2 cellular contexts compared by ENCODE assay signal in the genomic region with DNA sequence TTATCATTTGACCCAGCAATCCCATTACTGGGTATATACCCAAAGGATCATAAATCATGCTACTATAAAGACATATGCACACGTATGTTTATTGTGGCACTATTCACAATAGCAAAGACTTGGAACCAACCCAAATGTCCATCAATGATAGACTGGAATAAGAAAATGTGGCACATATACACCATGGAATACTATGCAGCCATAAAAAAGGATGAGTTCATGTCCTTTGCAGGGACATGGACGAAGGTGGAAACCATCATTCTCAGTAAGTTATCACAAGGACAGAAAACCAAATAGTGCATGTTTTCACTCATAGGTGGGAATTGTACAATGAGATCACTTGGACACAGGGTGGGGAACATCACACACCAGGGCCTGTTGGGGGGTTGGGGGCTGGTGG. TPM values are rescaled to one million over a fixed set of nuclear protein-coding genes. Genes with fewer than 3 reads are reported as not detected.
"Had no signal": no experiment of that assay in that cellular context is flagged by ENCODE, and none has a peak within 500 bp of the region (broad histone marks: within the 10 kb centered on the region; RNA-seq: fewer than 3 reads in every experiment).

No MANE protein-coding gene starts in this region.

RNA-seq across cellular contexts. Expression of a gene that starts 22.4 kb away (rescaled TPM):
- total RNA-seq: HT-29 had no signal
- polyA plus RNA-seq: IgD-negative memory B cell had no signal

RNA-seq across cellular contexts. Expression of a gene that starts 51.2 kb away (rescaled TPM):
- total RNA-seq: HT-29 had no signal
